Comparison of ENCODE assay signal across 27 cellular contexts in genomic region chr11:115238086-115238485, GRCh38.
"Had no signal": no experiment of that assay in that cellular context is flagged by ENCODE, and none has a peak within 500 bp of the region (broad histone marks: within the 10 kb centered on the region; RNA-seq: fewer than 3 reads in every experiment).

No MANE protein-coding gene starts in this region.

- H3K36me3 ChIP-seq: brain microvascular endothelial cell had no signal

- DNase-seq: activated CD4-positive, alpha-beta T cell treated with anti-CD3 and anti-CD28 coated beads, Interleukin-2, amount 10 ng/mL, durations not matched to agents 24 days and 14 days; activated CD4-positive, alpha-beta T cell treated with anti-CD3 and anti-CD28 coated beads, Interleukin-2, amount 50 U/mL, for 4 hours; activated CD8-positive, alpha-beta T cell treated with anti-CD3 and anti-CD28 coated beads for 36 hours; activated effector memory CD4-positive, alpha-beta T cell treated with anti-CD3 and anti-CD28 coated beads, Interleukin-2, amount 50 U/mL, for 16 hours; activated naive CD4-positive, alpha-beta T cell; activated naive CD4-positive, alpha-beta T cell treated with anti-CD3 and anti-CD28 coated beads, Interleukin-2, amount 50 U/mL, for 16 hours; activated naive CD8-positive, alpha-beta T cell treated with anti-CD3 and anti-CD28 coated beads for 36 hours; activated T-cell treated with anti-CD3 and anti-CD28 coated beads, Interleukin-2, amount 50 U/mL, for 1 hour; activated T-cell treated with anti-CD3 and anti-CD28 coated beads, Interleukin-2, amount 50 U/mL, for 72 hours; amniotic stem cell; aorta; brain microvascular endothelial cell; cerebellar nuclear complex; Kasumi-1; KG1; NCI-H1105; NCI-H1417 treated with DMSO at 0.1 percent for 48 hours; NCI-H187 treated with DMSO at 0.1 percent for 48 hours; NCI-H2081; NCI-H446; NCI-H510A treated with DMSO at 0.1 percent for 48 hours; NCI-H526 treated with DMSO at 0.1 percent for 48 hours; NCI-H774; PC-3; SIG-M5; SW 1271 had no signal

- H3K27me3 ChIP-seq: brain microvascular endothelial cell had no signal

- H3K27ac ChIP-seq: brain microvascular endothelial cell, RWPE1 had no signal
